10 cellular contexts compared by ENCODE assay signal in genomic region chr19:18170714-18171255, GRCh38. TPM values are rescaled to one million over a fixed set of nuclear protein-coding genes. Genes with fewer than 3 reads are reported as not detected.
DNase-seq lines count a peak whose midpoint lies in the region; ATAC-seq and TF ChIP-seq lines count a peak whose summit lies in the region.
"Had no signal": no experiment of that assay in that cellular context is flagged by ENCODE, and none has a peak within 500 bp of the region (broad histone marks: within the 10 kb centered on the region; RNA-seq: fewer than 3 reads in every experiment).

No MANE protein-coding gene starts in this region.

- no peak overlapping the region for H2AFZ ChIP-seq in trophoblast cell (ENCODE audit: insufficient read depth, low read length, poor library complexity)

- no peaks in the 10 kb centered on the region for H3K9me3 Mint-ChIP-seq in activated T-helper 1 cell treated with anti-CD3 and anti-CD28 coated beads, Interleukin-12 subunit alpha, Interleukin-12 subunit beta, Interleukin-2, Interleukin-4 antibody, amounts not matched to agents 30 ng/mL and 10 ng/mL and 1 ng/mL, durations not matched to agents 14 hours and 24 hours and 36 hours

- POLR2A ChIA-PET in GM10248 (lab: Yijun Ruan, JAX), result interaction anchor here (1.3 to 1.6 kb wide), 2 partner anchors 22 to 111 kb away, joined by 4 to 6 read pairs; partner anchors contain the start of genes JUND and MPV17L2

- no peaks in the 10 kb centered on the region for H3K79me2 ChIP-seq in trophoblast cell (ENCODE audit: control insufficient read depth, insufficient read depth, low read length, poor library complexity)

- no peak overlapping the region for H4K91ac ChIP-seq in trophoblast cell (ENCODE audit: low read depth, low read length)

- no peak overlapping the region for H3K4me3 Mint-ChIP-seq in activated T-helper 1 cell treated with anti-CD3 and anti-CD28 coated beads, Interleukin-12 subunit alpha, Interleukin-12 subunit beta, Interleukin-2, Interleukin-4 antibody, amounts not matched to agents 30 ng/mL and 10 ng/mL and 1 ng/mL, durations not matched to agents 14 hours and 24 hours and 36 hours

- H3K4ac ChIP-seq in trophoblast cell (ENCODE audit: low read depth, low read length), result no peak overlapping the region

- H2AK5ac ChIP-seq in trophoblast cell (ENCODE audit: low read length), result no peak overlapping the region

- H4K8ac ChIP-seq in trophoblast cell (ENCODE audit: low read depth, low read length), result no peak overlapping the region

- H4K12ac ChIP-seq in trophoblast cell (ENCODE audit: low read depth, low read length), result no peak overlapping the region

- H3K27ac Mint-ChIP-seq in activated T-helper 1 cell treated with anti-CD3 and anti-CD28 coated beads, Interleukin-12 subunit alpha, Interleukin-12 subunit beta, Interleukin-2, Interleukin-4 antibody, amounts not matched to agents 30 ng/mL and 10 ng/mL and 1 ng/mL, durations not matched to agents 14 hours and 24 hours and 36 hours, result no peak overlapping the region

- no peak overlapping the region for H2BK5ac ChIP-seq in trophoblast cell (ENCODE audit: low read depth, low read length, poor library complexity)

- H3K27me3 Mint-ChIP-seq in activated T-helper 1 cell treated with anti-CD3 and anti-CD28 coated beads, Interleukin-12 subunit alpha, Interleukin-12 subunit beta, Interleukin-2, Interleukin-4 antibody, amounts not matched to agents 30 ng/mL and 10 ng/mL and 1 ng/mL, durations not matched to agents 14 hours and 24 hours and 36 hours (ENCODE audit: insufficient read depth), result peaks cover 3% of the 10 kb centered on the region

- H3K4me3 ChIP-seq in HL-60 (replicated peaks; ENCODE audit: insufficient read depth, low read length) (no peak overlapping the region), dorsolateral prefrontal cortex (no peak overlapping the region), trophoblast cell (ENCODE audit: low read depth, low read length) (no peak overlapping the region)

- no peak overlapping the region for H2BK12ac ChIP-seq in trophoblast cell (ENCODE audit: low read length)

- no peaks in the 10 kb centered on the region for H3K27me3 ChIP-seq in HL-60 (ENCODE audit: insufficient read depth, poor library complexity, severe bottlenecking)
- no peaks in the 10 kb centered on the region for H3K27me3 ChIP-seq in dorsolateral prefrontal cortex
- H3K27me3 ChIP-seq in trophoblast cell (ENCODE audit: insufficient read depth, low read length), result peaks cover 10% of the 10 kb centered on the region

- H3K14ac ChIP-seq in trophoblast cell (ENCODE audit: low read length), result no peak overlapping the region

- ATAC-seq in GM18858 (IDR thresholded peaks at IDR 0.05; ENCODE audit: unreplicated experiment) (no peak), HG02981 (IDR thresholded peaks at IDR 0.05; ENCODE audit: unreplicated experiment) (no peak), HG03439 (IDR thresholded peaks at IDR 0.05; ENCODE audit: unreplicated experiment) (no peak)

- intact Hi-C loops in dorsolateral prefrontal cortex (cut with DNase I), result no loop called here
- intact Hi-C loops in activated T-helper 1 cell treated with anti-CD3 and anti-CD28 coated beads, Interleukin-12 subunit alpha, Interleukin-12 subunit beta, Interleukin-2, Interleukin-4 antibody, amounts not matched to agents 30 ng/mL and 10 ng/mL and 1 ng/mL, durations not matched to agents 14 hours and 24 hours and 36 hours (cut with micrococcal nuclease), result loop anchor here (5.0 kb wide), 1 partner anchor 163 kb away; the partner anchor contains the start of gene ARRDC2

- no peak overlapping the region for H3K23ac ChIP-seq in trophoblast cell (ENCODE audit: low read length)

- peaks cover 16% of the 10 kb centered on the region for H3K36me3 Mint-ChIP-seq in activated T-helper 1 cell treated with anti-CD3 and anti-CD28 coated beads, Interleukin-12 subunit alpha, Interleukin-12 subunit beta, Interleukin-2, Interleukin-4 antibody, amounts not matched to agents 30 ng/mL and 10 ng/mL and 1 ng/mL, durations not matched to agents 14 hours and 24 hours and 36 hours (ENCODE audit: low read depth)

- peak; percentile 79 for DNase-seq in GM10248 (ENCODE audit: extremely low spot score)
- peak in 1 of 2 experiments; percentile 64 for DNase-seq in HL-60 (ENCODE audit: low read depth in 1 of 2, low spot score in 1 of 2)
- no peak for DNase-seq in dorsolateral prefrontal cortex
- peak; percentile 22 to 44 for DNase-seq in trophoblast cell
- DNase-seq in activated T-helper 1 cell treated with anti-CD3 and anti-CD28 coated beads, Interleukin-12 subunit alpha, Interleukin-12 subunit beta, Interleukin-2, Interleukin-4 antibody, amounts not matched to agents 30 ng/mL and 10 ng/mL and 1 ng/mL, durations not matched to agents 14 hours and 24 hours and 36 hours (ENCODE audit: low spot score), result no peak
- DNase-seq: activated gamma-delta T cell treated with Interleukin-2 at 50 U/mL for 16 hours; stimulated activated CD8-positive, alpha-beta memory T cell treated with anti-CD3 and anti-CD28 coated beads, Interleukin-4, amount 100 ng/mL, for 48 hours had no signal

- CTCF ChIA-PET in GM10248 (lab: Yijun Ruan, JAX), result interaction anchor here (0.8 to 3.8 kb wide), 12 partner anchors 9 to 168 kb away, joined by 3 to 29 read pairs (median 4); partner anchors contain the start of gene PIK3R2

- H2BK120ac ChIP-seq in trophoblast cell (ENCODE audit: insufficient read depth, low read length, poor library complexity), result no peak overlapping the region

- no peaks in the 10 kb centered on the region for H3K79me1 ChIP-seq in trophoblast cell (ENCODE audit: low read length)

- no peak overlapping the region for H3K4me2 ChIP-seq in trophoblast cell (ENCODE audit: low read length)

- no CpG with 5 or more reads among the region's 16 CpGs for WGBS in trophoblast cell (ENCODE audit: extremely low coverage, insufficient coverage, insufficient read length)

- H3K36me3 ChIP-seq in trophoblast cell (ENCODE audit: control insufficient read depth in 1 of 2, insufficient read depth in 2 of 2, low read length in 2 of 2), result peaks cover 45 to 46% of the 10 kb centered on the region in 2 experiments

- H3K4me1 Mint-ChIP-seq in activated T-helper 1 cell treated with anti-CD3 and anti-CD28 coated beads, Interleukin-12 subunit alpha, Interleukin-12 subunit beta, Interleukin-2, Interleukin-4 antibody, amounts not matched to agents 30 ng/mL and 10 ng/mL and 1 ng/mL, durations not matched to agents 14 hours and 24 hours and 36 hours (ENCODE audit: low read depth), result peaks cover 21% of the 10 kb centered on the region

- TF ChIP-seq CTCF in GM10248 (IDR thresholded peaks at IDR 0.05; ENCODE audit: control extremely low read depth, extremely low read depth, low read depth, missing control alignments) (no peak), HL-60 (IDR thresholded peaks at IDR 0.05; ENCODE audit: insufficient read depth, low read length) (no peak), dorsolateral prefrontal cortex (IDR thresholded peaks at IDR 0.05 in 54 of 56, conservative IDR thresholded peaks at IDR 0.05 in 2 of 56; ENCODE audit: low read depth in 1 of 56, partially characterized antibody in 56 of 56) (no peak)

- peaks cover 4 to 9% of the 10 kb centered on the region in 2 experiments for H3K4me1 ChIP-seq in trophoblast cell (ENCODE audit: control insufficient read depth in 1 of 2, insufficient read depth in 2 of 2, low read length in 2 of 2)

- no peak overlapping the region for H3K9ac ChIP-seq in trophoblast cell (ENCODE audit: low read length)

- peaks cover 5% of the 10 kb centered on the region for H3K9me3 ChIP-seq in trophoblast cell (ENCODE audit: insufficient read depth, low read depth, low read length)

- H3K27ac ChIP-seq in HL-60 (replicated peaks) (peak overlapping the region; percentile 27), dorsolateral prefrontal cortex (peak overlapping the region in 45 of 59 donors; percentile 2 to 84 (median 59)), trophoblast cell (ENCODE audit: low read depth, low read length) (no peak overlapping the region)

- H3K18ac ChIP-seq in trophoblast cell (ENCODE audit: low read length), result no peak overlapping the region

RNA-seq across cellular contexts. Expression of gene IFI30, which starts 2.8 kb away (rescaled TPM):
- 10 to 100 TPM in 35 of 120 experiments, 1 to 10 TPM in 68, under 1 TPM in 9, not detected in 8; 0.30 to 75.4 (median 7.3) TPM for total RNA-seq in dorsolateral prefrontal cortex
- polyA plus RNA-seq in trophoblast cell (2013), result 4.4 and 4.9 TPM in 2 replicates
- total RNA-seq in activated T-helper 1 cell treated with anti-CD3 and anti-CD28 coated beads, Interleukin-12 subunit alpha, Interleukin-12 subunit beta, Interleukin-2, Interleukin-4 antibody, amounts not matched to agents 30 ng/mL and 10 ng/mL and 1 ng/mL, durations not matched to agents 14 hours and 24 hours and 36 hours, result 45.3 and 49.9 TPM in 2 replicates

RNA-seq across cellular contexts. Expression of gene PIK3R2, which starts 17.8 kb away (rescaled TPM):
- 10 to 100 TPM; 32.9 to 92.3 (median 63.4) TPM for total RNA-seq in dorsolateral prefrontal cortex
- 56.7 and 57.2 TPM in 2 replicates for polyA plus RNA-seq in trophoblast cell (2013)
- 14.7 and 15.6 TPM in 2 replicates for total RNA-seq in activated T-helper 1 cell treated with anti-CD3 and anti-CD28 coated beads, Interleukin-12 subunit alpha, Interleukin-12 subunit beta, Interleukin-2, Interleukin-4 antibody, amounts not matched to agents 30 ng/mL and 10 ng/mL and 1 ng/mL, durations not matched to agents 14 hours and 24 hours and 36 hours

RNA-seq across cellular contexts. Expression of gene MPV17L2, which starts 22.2 kb away (rescaled TPM):
- total RNA-seq in dorsolateral prefrontal cortex, result 10 to 100 TPM in 12 of 120 experiments, 1 to 10 TPM in 108; 3.8 to 12.2 (median 7.5) TPM
- 26.0 and 26.7 TPM in 2 replicates for polyA plus RNA-seq in trophoblast cell (2013)
- total RNA-seq in activated T-helper 1 cell treated with anti-CD3 and anti-CD28 coated beads, Interleukin-12 subunit alpha, Interleukin-12 subunit beta, Interleukin-2, Interleukin-4 antibody, amounts not matched to agents 30 ng/mL and 10 ng/mL and 1 ng/mL, durations not matched to agents 14 hours and 24 hours and 36 hours, result 19.2 and 23.3 TPM in 2 replicates

RNA-seq across cellular contexts. Expression of gene RAB3A, which starts 33.1 kb away (rescaled TPM):
- 100 to 1,000 TPM; 110 to 560 (median 402) TPM for total RNA-seq in dorsolateral prefrontal cortex
- 2.5 and 3.0 TPM in 2 replicates for polyA plus RNA-seq in trophoblast cell (2013)
- 7.2 and 11.0 TPM in 2 replicates for total RNA-seq in activated T-helper 1 cell treated with anti-CD3 and anti-CD28 coated beads, Interleukin-12 subunit alpha, Interleukin-12 subunit beta, Interleukin-2, Interleukin-4 antibody, amounts not matched to agents 30 ng/mL and 10 ng/mL and 1 ng/mL, durations not matched to agents 14 hours and 24 hours and 36 hours

RNA-seq across cellular contexts. Expression of gene PDE4C, which starts 55.5 kb away (rescaled TPM):
- total RNA-seq in dorsolateral prefrontal cortex, result 10 to 100 TPM in 12 of 120 experiments, 1 to 10 TPM in 107, under 1 TPM in 1; 0.81 to 14.6 (median 4.8) TPM
- polyA plus RNA-seq in trophoblast cell (2013), result 0.38 and 0.60 TPM in 2 replicates
- not detected in 2 replicates for total RNA-seq in activated T-helper 1 cell treated with anti-CD3 and anti-CD28 coated beads, Interleukin-12 subunit alpha, Interleukin-12 subunit beta, Interleukin-2, Interleukin-4 antibody, amounts not matched to agents 30 ng/mL and 10 ng/mL and 1 ng/mL, durations not matched to agents 14 hours and 24 hours and 36 hours

Comparison
In these comparisons a context has a peak if more than half of its experiments do, and no peak if none do; other contexts are left out.
1. DNase-seq: peak in GM10248 (single experiment) and trophoblast cell (2 of 2); none in dorsolateral prefrontal cortex (0 of 10) and activated T-helper 1 cell treated with anti-CD3 and anti-CD28 coated beads, Interleukin-12 subunit alpha, Interleukin-12 subunit beta, Interleukin-2, Interleukin-4 antibody, amounts not matched to agents 30 ng/mL and 10 ng/mL and 1 ng/mL, durations not matched to agents 14 hours and 24 hours and 36 hours (single experiment).